14 cellular contexts compared by ENCODE assay signal in genomic region chr12:7972734-7973488, GRCh38. TPM values are rescaled to one million over a fixed set of nuclear protein-coding genes. Genes with fewer than 3 reads are reported as not detected.
A peak's percentile ranks its signal among the peaks of the same experiment; 100 is the strongest.
DNase-seq lines count a peak whose midpoint lies in the region; ATAC-seq and TF ChIP-seq lines count a peak whose summit lies in the region.
"Had no signal": no experiment of that assay in that cellular context is flagged by ENCODE, and none has a peak within 500 bp of the region (broad histone marks: within the 10 kb centered on the region; RNA-seq: fewer than 3 reads in every experiment).

No MANE protein-coding gene starts in this region.

- no peaks in the 10 kb centered on the region for H3K27me3 Mint-ChIP-seq in activated naive CD4-positive, alpha-beta T cell treated with anti-CD3 and anti-CD28 coated beads, Interleukin-2, amount 50 U/mL, for 24 hours
- H3K27me3 Mint-ChIP-seq in WTC11 (ENCODE audit: low read depth) (no peaks in the 10 kb centered on the region), immature natural killer cell (ENCODE audit: low read depth in 3 of 3) (peaks cover 5 to 14% (median 10%) of the 10 kb centered on the region in 3 donors)

- no peaks in the 10 kb centered on the region for H3K36me3 ChIP-seq in stomach
- H3K36me3 ChIP-seq: lower lobe of right lung, uterus had no signal

- WGBS in stomach, 5 donors = 86 to 89% (median 88%) methylated on average over 17 to 19 of the region's 19 CpGs

- POLR2A ChIA-PET in WTC11 (lab: Charles Lee) = interaction anchor here (0.6 kb wide), 1 partner anchor 18 kb away, joined by 3 read pairs; no protein-coding TSS in a partner anchor

- peak overlapping the region; percentile 95 for H3K27ac Mint-ChIP-seq in activated naive CD4-positive, alpha-beta T cell treated with anti-CD3 and anti-CD28 coated beads, Interleukin-2, amount 50 U/mL, for 24 hours
- peak overlapping the region; percentile 97 for H3K27ac Mint-ChIP-seq in WTC11
- peak overlapping the region; percentile 88 to 98 (median 94) for H3K27ac Mint-ChIP-seq in immature natural killer cell

- TF ChIP-seq EP300 in stomach (IDR thresholded peaks at IDR 0.05) = no peak

- TF ChIP-seq CTCF in WTC11 (IDR thresholded peaks at IDR 0.05) (no peak), stomach (IDR thresholded peaks at IDR 0.05) (no peak)

- CTCF ChIA-PET in WTC11 (lab: Charles Lee) = no interaction called here

- no peaks in the 10 kb centered on the region for H3K36me3 Mint-ChIP-seq in activated naive CD4-positive, alpha-beta T cell treated with anti-CD3 and anti-CD28 coated beads, Interleukin-2, amount 50 U/mL, for 24 hours
- H3K36me3 Mint-ChIP-seq in WTC11 (no peaks in the 10 kb centered on the region; the same call in 1 of the 2 replicates), immature natural killer cell (no peaks in the 10 kb centered on the region)

- H3K9me3 ChIP-seq in stomach = no peaks in the 10 kb centered on the region
- H3K9me3 ChIP-seq: lower lobe of right lung, uterus had no signal

- intact Hi-C loops in stomach (cut with DNase I; ENCODE audit: low total_unique reads) = no loop called here

- no peak for TF ChIP-seq POLR2A in stomach (IDR thresholded peaks at IDR 0.05)

- H3K9me3 Mint-ChIP-seq in activated naive CD4-positive, alpha-beta T cell treated with anti-CD3 and anti-CD28 coated beads, Interleukin-2, amount 50 U/mL, for 24 hours = no peaks in the 10 kb centered on the region
- H3K9me3 Mint-ChIP-seq in WTC11 = no peaks in the 10 kb centered on the region
- no peaks in the 10 kb centered on the region for H3K9me3 Mint-ChIP-seq in immature natural killer cell

- H3K4me1 Mint-ChIP-seq in activated naive CD4-positive, alpha-beta T cell treated with anti-CD3 and anti-CD28 coated beads, Interleukin-2, amount 50 U/mL, for 24 hours = peaks cover 29% of the 10 kb centered on the region
- H3K4me1 Mint-ChIP-seq in WTC11 (peaks cover 74% of the 10 kb centered on the region), immature natural killer cell (peaks cover 35 to 37% of the 10 kb centered on the region in 2 donors)

- H3K4me3 ChIP-seq in stomach = no peak overlapping the region
- H3K4me3 ChIP-seq: coronary artery, K562, lower lobe of right lung, uterus had no signal

- peak overlapping the region; percentile 82 for H3K4me3 Mint-ChIP-seq in activated naive CD4-positive, alpha-beta T cell treated with anti-CD3 and anti-CD28 coated beads, Interleukin-2, amount 50 U/mL, for 24 hours
- peak overlapping the region; percentile 22 for H3K4me3 Mint-ChIP-seq in WTC11
- H3K4me3 Mint-ChIP-seq in immature natural killer cell = peak overlapping the region; percentile 65 to 87 (median 80)

- DNase-seq in activated naive CD4-positive, alpha-beta T cell treated with anti-CD3 and anti-CD28 coated beads, Interleukin-2, amount 50 U/mL, for 16 hours = no peak
- no peak for DNase-seq in WTC11 (ENCODE audit: low spot score)
- no peak for DNase-seq in immature natural killer cell
- DNase-seq in stomach = no peak
- DNase-seq in RPMI8226 = no peak
- DNase-seq: DMS53, lower lobe of right lung, NCI-H446, uterus had no signal

- peaks cover 0 to 6% (median 0%) of the 10 kb centered on the region in 3 donors for H3K27me3 ChIP-seq in stomach
- H3K27me3 ChIP-seq: uterus had no signal

- peak overlapping the region in 4 of 5 donors; percentile 6 to 70 (median 36) for H3K27ac ChIP-seq in stomach
- H3K27ac ChIP-seq: coronary artery, lower lobe of right lung, uterus had no signal

- peaks cover 7 to 20% (median 15%) of the 10 kb centered on the region in 4 donors for H3K4me1 ChIP-seq in stomach
- H3K4me1 ChIP-seq: uterus had no signal

- no peak for ATAC-seq in WTC11
- ATAC-seq in GM18520 (IDR thresholded peaks at IDR 0.05; ENCODE audit: unreplicated experiment) = no peak
- no peak for ATAC-seq in GM18861 (IDR thresholded peaks at IDR 0.05; ENCODE audit: unreplicated experiment)
- ATAC-seq: K562, lower lobe of right lung had no signal

TF ChIP-seq in WTC11, 78 proteins besides CTCF, POLR2A, EP300 and RAD21:
- TF ChIP-seq OVOL2 (CRISPR knock-in tag; IDR thresholded peaks at IDR 0.05; ENCODE audit: borderline replicate concordance) (no peak), ZSCAN18 (CRISPR knock-in tag; IDR thresholded peaks at IDR 0.05) (no peak), ZNF121 (CRISPR knock-in tag; IDR thresholded peaks at IDR 0.05) (peak; percentile 92), NR2C2 (CRISPR knock-in tag; IDR thresholded peaks at IDR 0.05) (no peak)

RNA-seq across cellular contexts. Expression of gene SLC2A3, which starts 36.9 kb away (rescaled TPM):
- total RNA-seq in WTC11 (2021) (717 to 819 TPM (median 816 TPM) in 3 replicates), stomach (10 to 100 TPM in 3 of 5 donors, 1 to 10 TPM in 1, under 1 TPM in 1; 0.29 to 72.0 (median 10.7) TPM)
- polyA plus RNA-seq in immature natural killer cell (100 to 1,000 TPM in 2 of 3 donors, 10 to 100 TPM in 1; 55.0 to 114 (median 114) TPM), stomach (1 to 10 TPM; 2.3 to 9.1 (median 6.4) TPM)

RNA-seq across cellular contexts. Expression of gene FOXJ2, which starts 59.6 kb away (rescaled TPM):
- total RNA-seq in WTC11 (2021) (10.3 to 12.7 TPM (median 10.4 TPM) in 3 replicates), stomach (10 to 100 TPM; 14.5 to 25.2 (median 18.1) TPM)
- polyA plus RNA-seq in immature natural killer cell (10 to 100 TPM in 1 of 3 donors, 1 to 10 TPM in 2; 2.7 to 15.8 (median 3.3) TPM), stomach (1 to 10 TPM; 4.5 to 5.5 (median 4.7) TPM)

Comparison
In these comparisons a context has a peak if more than half of its experiments do, and no peak if none do; other contexts are left out.
1. H3K4me3 Mint-ChIP-seq: peak in every context shown above with its lines; median percentile 82 in activated naive CD4-positive, alpha-beta T cell treated with anti-CD3 and anti-CD28 coated beads, Interleukin-2, amount 50 U/mL, for 24 hours; 80 in immature natural killer cell; 22 in WTC11.